Comparison of ENCODE assay signal across 28 cellular contexts in the genomic region with DNA sequence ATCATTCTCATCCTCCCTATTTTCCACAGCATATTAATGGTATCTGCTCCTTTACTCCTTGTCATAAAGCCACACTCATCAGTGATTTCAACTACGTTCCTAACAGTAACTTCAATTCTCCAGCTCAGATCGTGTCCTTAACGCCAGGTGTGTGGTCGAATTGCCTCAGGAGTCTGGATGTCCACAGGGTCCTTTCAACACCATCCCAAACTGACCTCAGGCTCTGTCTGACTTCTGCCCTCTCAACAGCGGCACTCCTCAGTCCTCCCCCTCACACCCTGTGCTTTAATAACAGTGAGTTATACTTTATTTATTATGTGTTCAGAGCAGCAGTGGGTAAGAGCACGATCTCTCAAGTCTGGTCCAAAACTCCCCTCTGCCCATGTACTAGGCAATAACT. TPM values are rescaled to one million over a fixed set of nuclear protein-coding genes. Genes with fewer than 3 reads are reported as not detected.
"Had no signal": no experiment of that assay in that cellular context is flagged by ENCODE, and none has a peak within 500 bp of the region (broad histone marks: within the 10 kb centered on the region; RNA-seq: fewer than 3 reads in every experiment).

No MANE protein-coding gene starts in this region.

- H3K9me3 ChIP-seq: ovary, psoas muscle, right lobe of liver, sigmoid colon, suprapubic skin, testis, tibial artery, transverse colon, upper lobe of left lung, vagina had no signal

- H3K27me3 ChIP-seq: neural progenitor cell, ovary, right lobe of liver, sigmoid colon, suprapubic skin, testis, tibial artery, transverse colon, upper lobe of left lung, vagina had no signal

- H3K27ac ChIP-seq: neural progenitor cell, ovary, parathyroid adenoma, psoas muscle, right lobe of liver, sigmoid colon, suprapubic skin, testis, tibial artery, transverse colon, upper lobe of left lung, vagina had no signal

- DNase-seq: naive thymus-derived CD8-positive, alpha-beta T cell; occipital lobe; ovary; posterior cingulate gyrus; psoas muscle; right cardiac atrium; right lobe of liver; sigmoid colon; small intestine; stimulated activated CD4-positive, alpha-beta T cell treated with anti-CD3 and anti-CD28 coated beads, Interleukin-15, amount 100 ng/mL, for 24 hours; stimulated activated CD4-positive, alpha-beta T cell treated with anti-CD3 and anti-CD28 coated beads, Interleukin-2, amount 100 ng/mL, for 24 hours; stimulated activated CD4-positive, alpha-beta T cell treated with anti-CD3 and anti-CD28 coated beads, Interleukin-2, amount 100 ng/mL, for 48 hours; stimulated activated CD4-positive, alpha-beta T cell treated with anti-CD3 and anti-CD28 coated beads, Interleukin-4, amount 100 ng/mL, for 24 hours; stimulated activated naive CD4-positive, alpha-beta T cell; stimulated activated naive CD8-positive, alpha-beta T cell treated with anti-CD3 and anti-CD28 coated beads, Interleukin-15, amount 100 ng/mL, for 72 hours; stimulated activated naive CD8-positive, alpha-beta T cell treated with anti-CD3 and anti-CD28 coated beads, Interleukin-15, Interleukin-2, amounts not matched to agents 100 U/mL and 50 U/mL, for 24 hours; substantia nigra; testis; tibial artery; transverse colon; upper lobe of left lung had no signal

- ATAC-seq: naive thymus-derived CD8-positive, alpha-beta T cell; natural killer cell treated with Interleukin-12 subunit alpha and Interleukin-12 subunit beta and Interleukin-15 and Interleukin-18, amount 100 ng/mL, for 72 hours; psoas muscle; right cardiac atrium; right lobe of liver; stimulated activated memory B cell treated with anti-CD40 and anti-IgM and Interleukin-4, amounts not matched to agents 10 μg/mL and 1 μg/mL and 100 μg/mL, for 72 hours; stimulated activated naive CD8-positive, alpha-beta T cell treated with anti-CD3 and anti-CD28 coated beads, Interleukin-15, amount 100 ng/mL, for 72 hours; stimulated activated naive CD8-positive, alpha-beta T cell treated with anti-CD3 and anti-CD28 coated beads, Interleukin-15, Interleukin-2, amounts not matched to agents 100 U/mL and 50 U/mL, for 24 hours had no signal

- H3K4me1 ChIP-seq: neural progenitor cell, parathyroid adenoma, psoas muscle, sigmoid colon, testis, transverse colon, vagina had no signal

- H3K36me3 ChIP-seq: ovary had no signal

- H3K9ac ChIP-seq: neural progenitor cell, parathyroid adenoma had no signal

- H3K4me2 ChIP-seq: neural progenitor cell had no signal

- H3K4me3 ChIP-seq: neural progenitor cell, ovary, psoas muscle, right lobe of liver, sigmoid colon, suprapubic skin, testis, tibial artery, transverse colon, upper lobe of left lung, vagina had no signal

- H3K79me2 ChIP-seq: parathyroid adenoma had no signal

- H2AFZ ChIP-seq: neural progenitor cell, parathyroid adenoma had no signal

- FAIRE-seq: small intestine, urothelium cell line had no signal

RNA-seq across cellular contexts. Expression of gene ST3GAL6, which starts 42.4 kb away (rescaled TPM):
- polyA plus RNA-seq: naive thymus-derived CD8-positive, alpha-beta T cell had no signal
